ENCODE assay signal across 22 cellular contexts in the genomic region with DNA sequence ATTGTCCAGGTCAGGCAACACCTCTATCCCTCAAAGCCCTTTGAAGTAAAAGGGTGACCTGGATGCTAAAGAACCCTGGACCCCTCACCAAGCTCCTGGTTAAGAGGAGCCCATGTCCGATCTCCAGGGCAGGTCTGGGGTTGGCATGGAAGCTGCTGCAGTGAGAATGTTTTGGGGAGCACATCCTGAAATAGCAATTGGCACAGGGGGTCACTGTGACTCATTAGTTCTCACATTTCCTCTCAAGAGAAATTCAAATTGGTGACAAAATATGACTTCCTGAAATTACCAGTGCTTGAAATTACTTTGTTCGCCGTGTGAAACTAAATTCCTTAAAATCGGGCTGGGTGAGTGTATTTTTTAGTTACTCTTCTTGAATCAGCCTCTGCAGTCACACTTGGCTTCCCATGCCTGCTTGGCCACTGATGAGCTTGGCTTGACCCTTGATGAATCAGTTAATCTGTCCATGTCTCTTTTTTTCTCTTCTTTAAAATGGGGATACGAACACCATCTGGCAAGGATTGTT. TPM values are rescaled to one million over a fixed set of nuclear protein-coding genes. Genes with fewer than 3 reads are reported as not detected.
DNase-seq lines count a peak whose midpoint lies in the region; FAIRE-seq lines count a peak whose summit lies in the region.
"Had no signal": no experiment of that assay in that cellular context is flagged by ENCODE, and none has a peak within 500 bp of the region (broad histone marks: within the 10 kb centered on the region; RNA-seq: fewer than 3 reads in every experiment).

No MANE protein-coding gene starts in this region.

- peak; percentile 83 for DNase-seq in ACHN
- DNase-seq in HCEC 1CT = peak; percentile 75
- peak; percentile 93 for DNase-seq in RCC 7860 (ENCODE audit: low spot score)
- peak; percentile 79 for DNase-seq in glomerular visceral epithelial cell (ENCODE audit: extremely low spot score)
- DNase-seq in posterior vena cava (ENCODE audit: low spot score) = no peak
- DNase-seq in SIG-M5 treated with dmso at 0.1 percent for 504 hours (lab: John Stamatoyannopoulos, UW; ENCODE audit: unreplicated experiment) = no peak
- no peak for DNase-seq in AG20443 (ENCODE audit: low spot score)
- no peak for DNase-seq in HUDEP-2 (lab: John Stamatoyannopoulos, UW; ENCODE audit: unreplicated experiment in 76 of 76)
- DNase-seq: activated CD8-positive, alpha-beta T cell treated with anti-CD3 and anti-CD28 coated beads for 36 hours; activated gamma-delta T cell; activated naive CD8-positive, alpha-beta T cell treated with anti-CD3 and anti-CD28 coated beads, Interleukin-2, amount 50 U/mL, for 24 hours; CD4-positive, alpha-beta T cell; DMS 273 treated with DMSO at 0.1 percent for 48 hours; foreskin keratinocyte; immature natural killer cell; midbrain; natural killer cell; NCI-H1694; NCI-H2171; NCI-H526; stimulated activated CD4-positive, alpha-beta T cell treated with anti-CD3 and anti-CD28 coated beads, Interleukin-2, amount 100 ng/mL, for 48 hours had no signal

- intact Hi-C loops in posterior vena cava (cut with DNase I) = no loop called here

- in situ Hi-C loops in ACHN (cut with HindIII; ENCODE audit: low pct_ligation_motif_present, low pct_unique_long_range_greater_than_20kb, low sequenced_read_pairs) = no loop called here

- peak; percentile 98 for FAIRE-seq in RCC 7860 (lab: Jason Lieb, UNC)
- FAIRE-seq: K562 had no signal

RNA-seq across cellular contexts. Expression of gene ARHGAP22, which starts 18.8 kb away (rescaled TPM):
- total RNA-seq in posterior vena cava = 10 to 100 TPM in 1 of 2 donors, 1 to 10 TPM in 1; 9.8 to 13.4 TPM
- total RNA-seq: activated CD8-positive, alpha-beta T cell treated with anti-CD3 and anti-CD28 coated beads for 36 hours; CD4-positive, alpha-beta T cell had no signal

Comparison
In these comparisons a context has a peak if more than half of its experiments do, and no peak if none do; other contexts are left out.
1. DNase-seq: peak in ACHN (single experiment), HCEC 1CT (single experiment), RCC 7860 (single experiment) and glomerular visceral epithelial cell (single experiment); none in posterior vena cava (single experiment), SIG-M5 treated with dmso at 0.1 percent for 504 hours (single experiment), AG20443 (single experiment) and HUDEP-2 (0 of 76).